In the genomic region with DNA sequence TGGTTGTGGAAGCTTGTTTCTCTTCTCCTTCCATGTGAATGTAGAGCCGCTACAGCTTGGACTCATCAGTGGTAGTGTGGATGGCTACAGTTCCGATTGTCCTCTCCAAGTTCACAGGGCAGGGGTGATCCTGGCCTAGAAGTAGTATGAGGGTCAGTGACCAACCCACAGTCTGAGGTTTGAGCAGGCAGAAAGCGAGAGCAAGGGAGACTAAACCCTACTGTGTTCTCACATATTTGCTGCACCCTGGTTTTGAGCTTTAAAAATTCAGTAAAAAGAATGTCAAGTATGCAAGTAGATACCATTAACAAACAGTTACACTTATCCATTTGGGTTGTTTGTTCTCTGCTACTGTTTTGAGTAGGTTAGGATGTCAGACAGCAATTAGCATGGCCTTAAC, we compare ENCODE assay signal across 25 cellular contexts.
"Had no signal": no experiment of that assay in that cellular context is flagged by ENCODE, and none has a peak within 500 bp of the region (broad histone marks: within the 10 kb centered on the region; RNA-seq: fewer than 3 reads in every experiment).

No MANE protein-coding gene starts in this region.

- H3K27ac ChIP-seq: body of pancreas, foreskin keratinocyte, neutrophil, ovary, psoas muscle, testis had no signal

- H3K9me3 ChIP-seq: body of pancreas, neutrophil, ovary, psoas muscle, testis had no signal

- H3K4me1 Mint-ChIP-seq: activated CD4-positive, alpha-beta T cell treated with anti-CD3 and anti-CD28 coated beads, Interleukin-2, amount 10 ng/mL, durations not matched to agents 24 days and 14 days; activated CD8-positive, alpha-beta memory T cell treated with anti-CD3 and anti-CD28 coated beads, Interleukin-2, amount 10 ng/mL, durations not matched to agents 7 days and 5 days; activated naive CD8-positive, alpha-beta T cell treated with anti-CD3 and anti-CD28 coated beads, Interleukin-2, amount 50 U/mL, for 24 hours; T-helper 17 cell had no signal

- H3K27ac Mint-ChIP-seq: activated CD4-positive, alpha-beta T cell treated with anti-CD3 and anti-CD28 coated beads, Interleukin-2, amount 10 ng/mL, durations not matched to agents 24 days and 14 days; activated CD8-positive, alpha-beta memory T cell treated with anti-CD3 and anti-CD28 coated beads, Interleukin-2, amount 10 ng/mL, durations not matched to agents 7 days and 5 days; activated CD8-positive, alpha-beta T cell treated with anti-CD3 and anti-CD28 coated beads for 36 hours; activated naive CD8-positive, alpha-beta T cell treated with anti-CD3 and anti-CD28 coated beads, Interleukin-2, amount 50 U/mL, for 24 hours; natural killer cell treated with Interleukin-12 subunit alpha and Interleukin-12 subunit beta and Interleukin-15 and Interleukin-18, amount 100 ng/mL, for 72 hours; T-helper 17 cell had no signal

- H3K27me3 Mint-ChIP-seq: activated CD4-positive, alpha-beta T cell treated with anti-CD3 and anti-CD28 coated beads, Interleukin-2, amount 10 ng/mL, durations not matched to agents 24 days and 14 days; activated CD8-positive, alpha-beta memory T cell treated with anti-CD3 and anti-CD28 coated beads, Interleukin-2, amount 10 ng/mL, durations not matched to agents 7 days and 5 days; activated CD8-positive, alpha-beta T cell treated with anti-CD3 and anti-CD28 coated beads for 36 hours; activated naive CD8-positive, alpha-beta T cell treated with anti-CD3 and anti-CD28 coated beads, Interleukin-2, amount 50 U/mL, for 24 hours; natural killer cell treated with Interleukin-12 subunit alpha and Interleukin-12 subunit beta and Interleukin-15 and Interleukin-18, amount 100 ng/mL, for 72 hours; T-helper 17 cell had no signal

- H3K4me3 ChIP-seq: body of pancreas, lung, ovary, psoas muscle, smooth muscle cell, testis had no signal

- H3K27me3 ChIP-seq: body of pancreas, foreskin keratinocyte, neutrophil, ovary, testis had no signal

- H3K9me3 Mint-ChIP-seq: activated naive CD8-positive, alpha-beta T cell treated with anti-CD3 and anti-CD28 coated beads, Interleukin-2, amount 50 U/mL, for 24 hours; natural killer cell treated with Interleukin-12 subunit alpha and Interleukin-12 subunit beta and Interleukin-15 and Interleukin-18, amount 100 ng/mL, for 72 hours had no signal

- H3K36me3 ChIP-seq: neutrophil had no signal

- H3K4me2 ChIP-seq: smooth muscle cell had no signal

- H3K4me3 Mint-ChIP-seq: activated CD4-positive, alpha-beta T cell treated with anti-CD3 and anti-CD28 coated beads, Interleukin-2, amount 10 ng/mL, durations not matched to agents 24 days and 14 days; activated CD8-positive, alpha-beta memory T cell treated with anti-CD3 and anti-CD28 coated beads, Interleukin-2, amount 10 ng/mL, durations not matched to agents 7 days and 5 days; activated CD8-positive, alpha-beta T cell treated with anti-CD3 and anti-CD28 coated beads for 36 hours; activated naive CD8-positive, alpha-beta T cell treated with anti-CD3 and anti-CD28 coated beads, Interleukin-2, amount 50 U/mL, for 24 hours; natural killer cell treated with Interleukin-12 subunit alpha and Interleukin-12 subunit beta and Interleukin-15 and Interleukin-18, amount 100 ng/mL, for 72 hours; T-helper 17 cell had no signal

- DNase-seq: activated CD4-positive, alpha-beta T cell treated with anti-CD3 and anti-CD28 coated beads, Interleukin-2, amount 10 ng/mL, durations not matched to agents 24 days and 14 days; activated CD4-positive, CD25-positive, alpha-beta regulatory T cell; activated CD8-positive, alpha-beta memory T cell treated with anti-CD3 and anti-CD28 coated beads, Interleukin-2, amount 10 ng/mL, durations not matched to agents 7 days and 5 days; activated CD8-positive, alpha-beta T cell treated with anti-CD3 and anti-CD28 coated beads for 36 hours; activated effector memory CD4-positive, alpha-beta T cell treated with anti-CD3 and anti-CD28 coated beads, Interleukin-2, amount 50 U/mL, for 16 hours; activated naive CD4-positive, alpha-beta T cell treated with anti-CD3 and anti-CD28 coated beads, Interleukin-2, amount 50 U/mL, for 16 hours; activated naive CD8-positive, alpha-beta T cell treated with anti-CD3 and anti-CD28 coated beads, Interleukin-2, amount 50 U/mL, for 24 hours; activated T-cell treated with anti-CD3 and anti-CD28 coated beads for 4 hours; body of pancreas; dermis blood vessel endothelial cell; effector CD8-positive, alpha-beta T cell; foreskin keratinocyte; ovary; psoas muscle; stimulated activated CD4-positive, alpha-beta T cell treated with anti-CD3 and anti-CD28 coated beads, Interleukin-4, amount 100 ng/mL, for 1 hour; stimulated activated naive CD4-positive, alpha-beta T cell; T-helper 17 cell; testis; trophoblast cell had no signal

- H3K4me1 ChIP-seq: body of pancreas, foreskin keratinocyte, psoas muscle had no signal

- ATAC-seq: activated CD8-positive, alpha-beta memory T cell treated with anti-CD3 and anti-CD28 coated beads, Interleukin-2, amount 10 ng/mL, durations not matched to agents 7 days and 5 days; activated CD8-positive, alpha-beta T cell treated with anti-CD3 and anti-CD28 coated beads for 36 hours; activated naive CD8-positive, alpha-beta T cell treated with anti-CD3 and anti-CD28 coated beads, Interleukin-2, amount 50 U/mL, for 24 hours; body of pancreas; foreskin keratinocyte; left lobe of liver; psoas muscle; sciatic nerve; T-helper 17 cell had no signal
